In the genomic region with DNA sequence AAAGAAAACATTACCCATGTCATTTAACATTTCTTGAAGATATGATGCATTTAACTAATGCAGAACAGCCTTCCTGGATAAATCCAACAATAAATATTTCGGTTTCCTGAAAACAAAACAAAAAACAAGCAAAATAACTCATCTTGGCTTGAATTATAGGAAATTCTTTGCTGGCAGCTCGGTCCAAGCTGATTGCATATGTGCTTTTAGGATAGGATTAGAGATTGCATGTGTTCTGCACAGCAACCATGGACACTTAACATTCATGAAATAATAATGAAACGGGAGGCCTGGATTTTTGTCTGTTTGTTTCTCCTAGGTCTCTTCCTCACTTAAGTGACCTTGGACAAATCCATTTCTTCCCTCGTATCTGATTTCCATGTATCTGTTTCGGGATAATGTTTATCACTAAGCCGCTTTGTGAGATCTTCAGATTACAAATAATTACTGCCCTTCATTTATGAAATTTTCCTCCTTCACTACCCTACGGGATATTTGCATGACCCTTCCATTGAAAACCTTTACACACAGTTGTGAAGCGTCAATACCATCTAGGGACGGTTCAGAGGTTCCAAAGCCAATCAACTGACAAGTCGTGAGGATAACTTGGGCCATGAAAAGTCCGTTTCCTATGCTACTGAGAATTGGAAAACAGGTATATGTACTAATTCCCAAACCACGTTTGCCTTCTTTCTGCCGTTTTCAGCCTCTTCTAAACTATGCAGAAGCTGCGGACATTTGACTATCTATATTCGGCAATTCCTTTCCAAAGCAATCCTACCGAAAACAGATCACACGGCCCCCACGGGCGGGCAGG, we compare ENCODE assay signal across 8 cellular contexts. TPM values are rescaled to one million over a fixed set of nuclear protein-coding genes. Genes with fewer than 3 reads are reported as not detected.
A peak's percentile ranks its signal among the peaks of the same experiment; 100 is the strongest.
DNase-seq lines count a peak whose midpoint lies in the region; ATAC-seq and TF ChIP-seq lines count a peak whose summit lies in the region.

No MANE protein-coding gene starts in this region.

- peak overlapping the region; percentile 89 for H3K4me3 Mint-ChIP-seq in natural killer cell

- no peaks in the 10 kb centered on the region for H3K27me3 Mint-ChIP-seq in natural killer cell (ENCODE audit: low read depth in 2 of 2)

- peak; percentile 47 for DNase-seq in DMS153 treated with DMSO at 0.1 percent for 48 hours (lab: John Stamatoyannopoulos, UW; ENCODE audit: unreplicated experiment)
- no peak for DNase-seq in DMS153 (lab: John Stamatoyannopoulos, UW)
- peak; percentile 62 for DNase-seq in NCI-H82 treated with DMSO at 0.1 percent for 48 hours (lab: John Stamatoyannopoulos, UW; ENCODE audit: unreplicated experiment)
- DNase-seq in dermis blood vessel endothelial cell: peak; percentile 44
- DNase-seq in natural killer cell: no peak
- no peak for DNase-seq in amniotic stem cell (lab: John Stamatoyannopoulos, UW)

- no peaks in the 10 kb centered on the region for H3K9me3 Mint-ChIP-seq in natural killer cell

- ATAC-seq in natural killer cell: no peak
- no peak for ATAC-seq in GM21529 (IDR thresholded peaks at IDR 0.05; ENCODE audit: unreplicated experiment)
- no peak for ATAC-seq in HG02610 (IDR thresholded peaks at IDR 0.05; ENCODE audit: unreplicated experiment)

- H3K4me1 Mint-ChIP-seq in natural killer cell: peaks cover 37 to 39% of the 10 kb centered on the region in 2 donors

- intact Hi-C loops in natural killer cell (cut with micrococcal nuclease): loop anchor here (5.0 kb wide), 2 partner anchors 284 to 599 kb away; partner anchors contain the start of gene SRP9

- peaks cover 13% of the 10 kb centered on the region for H3K36me3 Mint-ChIP-seq in natural killer cell

- peak overlapping the region; percentile 90 to 99 for H3K27ac Mint-ChIP-seq in natural killer cell

- TF ChIP-seq CTCF in natural killer cell (IDR thresholded peaks at IDR 0.05): no peak

RNA-seq across cellular contexts. Expression of gene H3-3A, which starts 1.3 kb away (rescaled TPM):
- total RNA-seq in dermis blood vessel endothelial cell (205 and 269 TPM in 2 replicates), natural killer cell (100 to 1,000 TPM; 490 to 616 (median 522) TPM)

Comparison
In these comparisons a context has a peak if more than half of its experiments do, and no peak if none do; other contexts are left out.
1. DNase-seq: peak in DMS153 treated with DMSO at 0.1 percent for 48 hours (single experiment), NCI-H82 treated with DMSO at 0.1 percent for 48 hours (single experiment) and dermis blood vessel endothelial cell (single experiment); none in DMS153 (single experiment), natural killer cell (single experiment) and amniotic stem cell (single experiment).